ENCODE assay signal across 18 cellular contexts in the genomic region with DNA sequence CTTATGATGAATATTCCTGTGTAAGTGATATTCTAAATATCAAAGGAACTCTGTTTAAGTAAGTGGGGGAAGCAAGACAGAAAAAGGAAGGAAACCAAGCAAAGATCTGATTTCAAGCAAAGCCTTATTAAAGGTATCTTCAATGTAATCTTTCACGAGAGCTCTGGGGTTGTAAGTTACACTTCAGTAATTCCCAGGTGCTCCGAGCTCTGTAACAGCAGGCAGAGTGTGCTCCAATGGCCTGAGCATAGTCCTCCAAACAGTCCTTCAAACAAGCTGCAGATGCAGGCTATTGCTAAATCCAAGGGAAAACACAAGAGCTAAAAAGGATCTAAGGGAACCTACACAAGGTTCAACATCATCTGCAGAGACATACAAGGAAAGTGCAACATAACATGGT.
DNase-seq lines count a peak whose midpoint lies in the region; ATAC-seq lines count a peak whose summit lies in the region.
"Had no signal": no experiment of that assay in that cellular context is flagged by ENCODE, and none has a peak within 500 bp of the region (broad histone marks: within the 10 kb centered on the region; RNA-seq: fewer than 3 reads in every experiment).

No MANE protein-coding gene starts in this region.

- DNase-seq in AG08395 (ENCODE audit: low spot score) = peak; percentile 1
- peak; percentile 19 for DNase-seq in DMS79 treated with DMSO at 0.1 percent for 48 hours (lab: John Stamatoyannopoulos, UW)
- DNase-seq in NCI-H69 (lab: John Stamatoyannopoulos, UW) = peak; percentile 33
- DNase-seq in iPS-NIHi11 (ENCODE audit: low spot score) = peak; percentile 8
- DNase-seq in nucleus accumbens (lab: John Stamatoyannopoulos, UW) = no peak
- DNase-seq in stimulated activated CD4-positive, alpha-beta T cell treated with anti-CD3 and anti-CD28 coated beads, Interleukin-4, amount 100 ng/mL, for 1 hour = no peak
- DNase-seq in activated CD4-positive, alpha-beta T cell treated with anti-CD3 and anti-CD28 coated beads, Interleukin-2, amount 50 U/mL, for 48 hours = no peak
- DNase-seq: AML-193; Calu3; CD4-positive, CD25-positive, alpha-beta regulatory T cell; GF-D8; KG1; MG63; NCI-H1930; NCI-H526 treated with DMSO at 0.1 percent for 48 hours; RPMI8226; SJCRH30 had no signal

- ATAC-seq in GM21529 (IDR thresholded peaks at IDR 0.05; ENCODE audit: unreplicated experiment) = no peak

Comparison
In these comparisons a context has a peak if more than half of its experiments do, and no peak if none do; other contexts are left out.
1. DNase-seq: peak in AG08395 (single experiment), DMS79 treated with DMSO at 0.1 percent for 48 hours (single experiment), NCI-H69 (single experiment) and iPS-NIHi11 (single experiment); none in nucleus accumbens (0 of 56), stimulated activated CD4-positive, alpha-beta T cell treated with anti-CD3 and anti-CD28 coated beads, Interleukin-4, amount 100 ng/mL, for 1 hour (single experiment) and activated CD4-positive, alpha-beta T cell treated with anti-CD3 and anti-CD28 coated beads, Interleukin-2, amount 50 U/mL, for 48 hours (0 of 2).